Comparison of ENCODE assay signal across 9 cellular contexts in the genomic region with DNA sequence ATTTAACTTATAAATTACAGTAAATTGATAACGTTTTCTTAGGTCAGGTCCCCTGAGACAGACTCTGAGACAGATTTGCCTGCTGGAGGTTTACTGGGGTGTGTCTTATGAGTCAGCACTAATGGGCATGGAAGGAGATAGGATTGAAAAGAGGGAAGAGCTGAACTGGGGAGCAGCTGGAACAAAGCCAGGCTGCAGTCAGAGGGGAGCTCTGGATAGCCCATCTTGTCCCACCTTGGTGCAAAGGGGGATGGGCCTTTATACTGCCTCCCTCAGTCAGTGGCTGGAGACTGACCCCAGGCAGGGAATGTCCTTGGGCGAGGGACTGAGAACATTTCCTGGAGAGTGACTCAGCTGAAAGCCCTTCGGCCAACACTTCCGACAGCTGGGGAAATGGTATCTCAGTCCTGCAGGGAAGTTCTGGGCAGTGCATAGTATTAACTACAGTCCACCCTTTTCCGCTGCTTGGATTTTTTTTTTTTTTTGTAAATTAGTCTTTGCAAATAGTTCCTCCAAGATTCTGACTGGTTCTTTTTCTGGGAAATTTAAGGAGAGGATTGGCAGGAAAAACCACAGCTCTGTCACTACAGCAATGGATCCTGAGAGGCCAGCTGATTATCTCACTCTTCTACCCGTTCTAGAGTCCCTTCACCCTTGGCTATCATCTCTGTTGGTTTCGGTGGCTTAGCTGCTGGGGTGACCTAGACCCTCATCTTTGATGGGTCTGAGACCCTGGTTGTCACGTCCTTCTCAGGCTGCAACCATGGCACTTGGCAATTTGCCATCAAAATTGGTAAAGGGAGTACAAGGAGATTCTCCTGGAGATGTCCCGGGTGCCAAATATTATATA. TPM values are rescaled to one million over a fixed set of nuclear protein-coding genes. Genes with fewer than 3 reads are reported as not detected.
DNase-seq lines count a peak whose midpoint lies in the region; ATAC-seq and TF ChIP-seq lines count a peak whose summit lies in the region.
"Had no signal": no experiment of that assay in that cellular context is flagged by ENCODE, and none has a peak within 500 bp of the region (broad histone marks: within the 10 kb centered on the region; RNA-seq: fewer than 3 reads in every experiment).

No MANE protein-coding gene starts in this region.

- peak overlapping the region; percentile 57 for H3K4me2 ChIP-seq in mesenchymal stem cell (ENCODE audit: low read length, poor library complexity, severe bottlenecking)

- peak overlapping the region; percentile 88 for H4K8ac ChIP-seq in mesenchymal stem cell (ENCODE audit: low read length)

- ATAC-seq in GM21447 (IDR thresholded peaks at IDR 0.05; ENCODE audit: unreplicated experiment): no peak

- H3K79me2 ChIP-seq in ACC112 (ENCODE audit: control insufficient read depth, insufficient read depth, low read length, unreplicated experiment): no peaks in the 10 kb centered on the region

- no peak for TF ChIP-seq CTCF in endothelial cell (IDR thresholded peaks at IDR 0.05; ENCODE audit: unreplicated experiment)

- H3K9me3 ChIP-seq in mesenchymal stem cell (ENCODE audit: control insufficient read depth, low read length): no peaks in the 10 kb centered on the region

- peak overlapping the region; percentile 90 for H4K91ac ChIP-seq in mesenchymal stem cell (ENCODE audit: low read length)

- H3K27me3 ChIP-seq in ACC112 (ENCODE audit: insufficient read depth, low read length) (no peaks in the 10 kb centered on the region), mesenchymal stem cell (ENCODE audit: control insufficient read depth in 1 of 2, insufficient read depth in 1 of 2, low read length in 2 of 2) (no peaks in the 10 kb centered on the region)

- H2BK12ac ChIP-seq in mesenchymal stem cell (ENCODE audit: low read length in 2 of 2): peak overlapping the region; percentile 87 to 99

- no peak overlapping the region for H3K4me3 Mint-ChIP-seq in endothelial cell (ENCODE audit: unreplicated experiment)

- H3K4me1 ChIP-seq in ACC112 (ENCODE audit: control insufficient read depth, insufficient read depth, low read length, unreplicated experiment) (peaks cover 21% of the 10 kb centered on the region), mesenchymal stem cell (ENCODE audit: control insufficient read depth, insufficient read depth, low read depth, low read length) (peaks cover 8% of the 10 kb centered on the region)

- peak overlapping the region; percentile 87 for H3K27ac Mint-ChIP-seq in endothelial cell (ENCODE audit: unreplicated experiment)

- peak overlapping the region; percentile 75 for H3K27ac ChIP-seq in ACC112 (ENCODE audit: low read depth, low read length)
- peak overlapping the region; percentile 98 for H3K27ac ChIP-seq in mesenchymal stem cell (ENCODE audit: low read length, poor library complexity, severe bottlenecking)

- 19% methylated on average over 7 of the region's 9 CpGs for WGBS in mesenchymal stem cell

- H3K79me1 ChIP-seq in mesenchymal stem cell (replicated peaks; ENCODE audit: low read length, poor library complexity, severe bottlenecking): no peaks in the 10 kb centered on the region

- H2BK15ac ChIP-seq in mesenchymal stem cell (ENCODE audit: low read depth, poor library complexity, severe bottlenecking): peak overlapping the region; percentile 94

- H3K14ac ChIP-seq in mesenchymal stem cell (ENCODE audit: low read length in 2 of 2): no peak overlapping the region

- peak overlapping the region; percentile 68 for H2AK5ac ChIP-seq in mesenchymal stem cell (ENCODE audit: low read length, severe bottlenecking)

- peak overlapping the region; percentile 77 for H2BK120ac ChIP-seq in mesenchymal stem cell (ENCODE audit: low read depth, low read length)

- H3K9ac ChIP-seq in mesenchymal stem cell (ENCODE audit: low read length): peak overlapping the region; percentile 1

- peak overlapping the region; percentile 75 to 89 for H3K18ac ChIP-seq in mesenchymal stem cell (ENCODE audit: low read depth in 1 of 2, low read length in 2 of 2)

- peak overlapping the region; percentile 53 for H2AFZ ChIP-seq in ACC112 (ENCODE audit: low read length, unreplicated experiment)
- peak overlapping the region; percentile 36 for H2AFZ ChIP-seq in mesenchymal stem cell (ENCODE audit: low read depth, low read length)

- peaks cover 3% of the 10 kb centered on the region for H3K27me3 Mint-ChIP-seq in endothelial cell (ENCODE audit: unreplicated experiment)

- H3K23ac ChIP-seq in mesenchymal stem cell (ENCODE audit: low read length in 2 of 2): peak overlapping the region in 1 of 2 experiments; percentile 14

- peak overlapping the region; percentile 81 to 88 for H3K4ac ChIP-seq in mesenchymal stem cell (ENCODE audit: low read depth in 1 of 2, low read length in 2 of 2)

- peak overlapping the region; percentile 28 for H3K4me3 ChIP-seq in ACC112 (ENCODE audit: low read depth, low read length)
- H3K4me3 ChIP-seq in mesenchymal stem cell (ENCODE audit: insufficient read depth in 1 of 2, low read depth in 1 of 2, low read length in 2 of 2): peak overlapping the region in 1 of 2 experiments; percentile 12

- no peaks in the 10 kb centered on the region for H3K36me3 Mint-ChIP-seq in endothelial cell (ENCODE audit: low read depth, unreplicated experiment)

- H3K9me3 Mint-ChIP-seq in endothelial cell (ENCODE audit: unreplicated experiment): no peaks in the 10 kb centered on the region

- H3K36me3 ChIP-seq in ACC112 (ENCODE audit: insufficient read depth, low read length) (no peaks in the 10 kb centered on the region), mesenchymal stem cell (ENCODE audit: control insufficient read depth in 1 of 2, insufficient read depth in 2 of 2, low read depth in 1 of 2, low read length in 2 of 2) (no peaks in the 10 kb centered on the region)

- DNase-seq in M059J (ENCODE audit: low read depth) (peak; percentile 95), endothelial cell (ENCODE audit: low spot score) (peak; percentile 50), mesenchymal stem cell (peak; percentile 91), NCI-H2196 treated with DMSO at 0.1 percent for 48 hours (lab: John Stamatoyannopoulos, UW; ENCODE audit: unreplicated experiment) (no peak)
- no peak for DNase-seq in stimulated activated CD8-positive, alpha-beta memory T cell treated with anti-CD3 and anti-CD28 coated beads, Interleukin-4, amount 100 ng/mL, for 48 hours
- no peak for DNase-seq in activated T-cell treated with anti-CD3 and anti-CD28 coated beads, Interleukin-2, amount 50 U/mL, for 1 hour
- DNase-seq: NCI-H1930 had no signal

- peaks cover 26% of the 10 kb centered on the region for H3K4me1 Mint-ChIP-seq in endothelial cell (ENCODE audit: unreplicated experiment)

- peak overlapping the region; percentile 89 for H2BK5ac ChIP-seq in mesenchymal stem cell (ENCODE audit: low read depth, low read length, poor library complexity, severe bottlenecking)

RNA-seq across cellular contexts. Expression of a gene that starts 39.2 kb away (rescaled TPM):
- total RNA-seq in M059J (2014; rRNA removed; shearing (Covaris generic)): 15.1 and 21.6 TPM in 2 replicates
- total RNA-seq in endothelial cell (ENCODE audit: unreplicated experiment): 41.4 TPM
- polyA plus RNA-seq in mesenchymal stem cell (2013, experiment 1 of 2): 23.2 TPM
- polyA plus RNA-seq in mesenchymal stem cell (2013, experiment 2 of 2): 23.2 TPM

Comparison
In these comparisons a context has a peak if more than half of its experiments do, and no peak if none do; other contexts are left out.
1. DNase-seq: peak in M059J (single experiment), endothelial cell (single experiment) and mesenchymal stem cell (single experiment); none in stimulated activated CD8-positive, alpha-beta memory T cell treated with anti-CD3 and anti-CD28 coated beads, Interleukin-4, amount 100 ng/mL, for 48 hours (single experiment), NCI-H2196 treated with DMSO at 0.1 percent for 48 hours (single experiment) and activated T-cell treated with anti-CD3 and anti-CD28 coated beads, Interleukin-2, amount 50 U/mL, for 1 hour (single experiment).